ENCODE assay signal across 2 cellular contexts in the genomic region with DNA sequence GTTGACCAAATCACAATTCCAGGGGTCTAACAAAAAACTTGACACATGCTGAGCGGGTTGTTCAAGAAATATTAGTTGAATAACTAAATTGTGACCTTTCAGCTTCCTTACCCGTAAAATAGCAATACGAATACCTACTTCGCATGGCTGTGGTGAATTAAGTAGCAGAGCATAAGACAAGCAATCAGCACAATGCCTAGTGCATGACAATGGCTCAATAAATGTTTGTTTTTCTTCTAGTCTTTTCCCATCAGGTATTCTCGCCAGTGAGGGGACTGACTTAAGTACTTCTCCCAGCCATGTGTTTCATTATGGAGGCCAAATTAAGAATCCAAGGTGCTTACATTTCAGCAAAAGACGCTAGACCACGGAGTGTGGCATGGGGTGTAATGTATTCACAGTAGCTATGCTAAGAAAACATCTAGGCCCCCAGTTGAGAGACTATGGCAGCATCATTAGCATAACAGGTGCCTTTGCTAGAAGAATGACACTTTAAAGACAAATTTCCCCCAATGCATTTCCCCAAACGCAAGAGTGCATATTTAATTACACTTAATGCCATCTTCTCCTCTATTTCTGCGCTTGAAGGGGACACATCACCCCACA.
TF ChIP-seq lines count a peak whose summit lies in the region.

No MANE protein-coding gene starts in this region.

TF ChIP-seq in WTC11, 78 proteins besides CTCF, POLR2A, EP300 and RAD21 (continued from another document):
- TF ChIP-seq, protein P1, sequence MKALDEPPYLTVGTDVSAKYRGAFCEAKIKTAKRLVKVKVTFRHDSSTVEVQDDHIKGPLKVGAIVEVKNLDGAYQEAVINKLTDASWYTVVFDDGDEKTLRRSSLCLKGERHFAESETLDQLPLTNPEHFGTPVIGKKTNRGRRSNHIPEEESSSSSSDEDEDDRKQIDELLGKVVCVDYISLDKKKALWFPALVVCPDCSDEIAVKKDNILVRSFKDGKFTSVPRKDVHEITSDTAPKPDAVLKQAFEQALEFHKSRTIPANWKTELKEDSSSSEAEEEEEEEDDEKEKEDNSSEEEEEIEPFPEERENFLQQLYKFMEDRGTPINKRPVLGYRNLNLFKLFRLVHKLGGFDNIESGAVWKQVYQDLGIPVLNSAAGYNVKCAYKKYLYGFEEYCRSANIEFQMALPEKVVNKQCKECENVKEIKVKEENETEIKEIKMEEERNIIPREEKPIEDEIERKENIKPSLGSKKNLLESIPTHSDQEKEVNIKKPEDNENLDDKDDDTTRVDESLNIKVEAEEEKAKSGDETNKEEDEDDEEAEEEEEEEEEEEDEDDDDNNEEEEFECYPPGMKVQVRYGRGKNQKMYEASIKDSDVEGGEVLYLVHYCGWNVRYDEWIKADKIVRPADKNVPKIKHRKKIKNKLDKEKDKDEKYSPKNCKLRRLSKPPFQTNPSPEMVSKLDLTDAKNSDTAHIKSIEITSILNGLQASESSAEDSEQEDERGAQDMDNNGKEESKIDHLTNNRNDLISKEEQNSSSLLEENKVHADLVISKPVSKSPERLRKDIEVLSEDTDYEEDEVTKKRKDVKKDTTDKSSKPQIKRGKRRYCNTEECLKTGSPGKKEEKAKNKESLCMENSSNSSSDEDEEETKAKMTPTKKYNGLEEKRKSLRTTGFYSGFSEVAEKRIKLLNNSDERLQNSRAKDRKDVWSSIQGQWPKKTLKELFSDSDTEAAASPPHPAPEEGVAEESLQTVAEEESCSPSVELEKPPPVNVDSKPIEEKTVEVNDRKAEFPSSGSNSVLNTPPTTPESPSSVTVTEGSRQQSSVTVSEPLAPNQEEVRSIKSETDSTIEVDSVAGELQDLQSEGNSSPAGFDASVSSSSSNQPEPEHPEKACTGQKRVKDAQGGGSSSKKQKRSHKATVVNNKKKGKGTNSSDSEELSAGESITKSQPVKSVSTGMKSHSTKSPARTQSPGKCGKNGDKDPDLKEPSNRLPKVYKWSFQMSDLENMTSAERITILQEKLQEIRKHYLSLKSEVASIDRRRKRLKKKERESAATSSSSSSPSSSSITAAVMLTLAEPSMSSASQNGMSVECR (CRISPR knock-in tag; IDR thresholded peaks at IDR 0.05; ENCODE audit: borderline replicate concordance): no peak
- no peak for TF ChIP-seq CREM (CRISPR knock-in tag; IDR thresholded peaks at IDR 0.05)
- no peak for TF ChIP-seq ZNF396 (CRISPR knock-in tag; IDR thresholded peaks at IDR 0.05; ENCODE audit: borderline replicate concordance)

TF ChIP-seq in SK-N-SH treated with all-trans-retinoic acid at 6 μM for 48 hours, 23 proteins besides CTCF, POLR2A, EP300 and RAD21 (continued from another document):
- TF ChIP-seq, protein P2, sequence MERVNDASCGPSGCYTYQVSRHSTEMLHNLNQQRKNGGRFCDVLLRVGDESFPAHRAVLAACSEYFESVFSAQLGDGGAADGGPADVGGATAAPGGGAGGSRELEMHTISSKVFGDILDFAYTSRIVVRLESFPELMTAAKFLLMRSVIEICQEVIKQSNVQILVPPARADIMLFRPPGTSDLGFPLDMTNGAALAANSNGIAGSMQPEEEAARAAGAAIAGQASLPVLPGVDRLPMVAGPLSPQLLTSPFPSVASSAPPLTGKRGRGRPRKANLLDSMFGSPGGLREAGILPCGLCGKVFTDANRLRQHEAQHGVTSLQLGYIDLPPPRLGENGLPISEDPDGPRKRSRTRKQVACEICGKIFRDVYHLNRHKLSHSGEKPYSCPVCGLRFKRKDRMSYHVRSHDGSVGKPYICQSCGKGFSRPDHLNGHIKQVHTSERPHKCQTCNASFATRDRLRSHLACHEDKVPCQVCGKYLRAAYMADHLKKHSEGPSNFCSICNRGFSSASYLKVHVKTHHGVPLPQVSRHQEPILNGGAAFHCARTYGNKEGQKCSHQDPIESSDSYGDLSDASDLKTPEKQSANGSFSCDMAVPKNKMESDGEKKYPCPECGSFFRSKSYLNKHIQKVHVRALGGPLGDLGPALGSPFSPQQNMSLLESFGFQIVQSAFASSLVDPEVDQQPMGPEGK (CRISPR knock-in tag; IDR thresholded peaks at IDR 0.05; ENCODE audit: borderline replicate concordance): no peak
- TF ChIP-seq TCF4 (CRISPR knock-in tag; IDR thresholded peaks at IDR 0.05; ENCODE audit: borderline replicate concordance): no peak
- TF ChIP-seq PPARA (CRISPR knock-in tag; IDR thresholded peaks at IDR 0.05; ENCODE audit: borderline replicate concordance): no peak
- TF ChIP-seq, protein P3, sequence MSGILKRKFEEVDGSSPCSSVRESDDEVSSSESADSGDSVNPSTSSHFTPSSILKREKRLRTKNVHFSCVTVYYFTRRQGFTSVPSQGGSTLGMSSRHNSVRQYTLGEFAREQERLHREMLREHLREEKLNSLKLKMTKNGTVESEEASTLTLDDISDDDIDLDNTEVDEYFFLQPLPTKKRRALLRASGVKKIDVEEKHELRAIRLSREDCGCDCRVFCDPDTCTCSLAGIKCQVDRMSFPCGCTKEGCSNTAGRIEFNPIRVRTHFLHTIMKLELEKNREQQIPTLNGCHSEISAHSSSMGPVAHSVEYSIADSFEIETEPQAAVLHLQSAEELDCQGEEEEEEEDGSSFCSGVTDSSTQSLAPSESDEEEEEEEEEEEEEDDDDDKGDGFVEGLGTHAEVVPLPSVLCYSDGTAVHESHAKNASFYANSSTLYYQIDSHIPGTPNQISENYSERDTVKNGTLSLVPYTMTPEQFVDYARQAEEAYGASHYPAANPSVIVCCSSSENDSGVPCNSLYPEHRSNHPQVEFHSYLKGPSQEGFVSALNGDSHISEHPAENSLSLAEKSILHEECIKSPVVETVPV (CRISPR knock-in tag; IDR thresholded peaks at IDR 0.05): no peak
- no peak for TF ChIP-seq RARB (CRISPR knock-in tag; IDR thresholded peaks at IDR 0.05)
- TF ChIP-seq, protein P4, sequence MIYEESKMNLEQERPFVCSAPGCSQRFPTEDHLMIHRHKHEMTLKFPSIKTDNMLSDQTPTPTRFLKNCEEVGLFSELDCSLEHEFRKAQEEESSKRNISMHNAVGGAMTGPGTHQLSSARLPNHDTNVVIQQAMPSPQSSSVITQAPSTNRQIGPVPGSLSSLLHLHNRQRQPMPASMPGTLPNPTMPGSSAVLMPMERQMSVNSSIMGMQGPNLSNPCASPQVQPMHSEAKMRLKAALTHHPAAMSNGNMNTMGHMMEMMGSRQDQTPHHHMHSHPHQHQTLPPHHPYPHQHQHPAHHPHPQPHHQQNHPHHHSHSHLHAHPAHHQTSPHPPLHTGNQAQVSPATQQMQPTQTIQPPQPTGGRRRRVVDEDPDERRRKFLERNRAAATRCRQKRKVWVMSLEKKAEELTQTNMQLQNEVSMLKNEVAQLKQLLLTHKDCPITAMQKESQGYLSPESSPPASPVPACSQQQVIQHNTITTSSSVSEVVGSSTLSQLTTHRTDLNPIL (CRISPR knock-in tag; IDR thresholded peaks at IDR 0.05; ENCODE audit: low read depth): no peak
TF ChIP-seq in SK-N-SH treated with all-trans-retinoic acid at 6 μM for 48 hours: peak in this region for 0.
